ENCODE assay signal across 8 cellular contexts in the genomic region with DNA sequence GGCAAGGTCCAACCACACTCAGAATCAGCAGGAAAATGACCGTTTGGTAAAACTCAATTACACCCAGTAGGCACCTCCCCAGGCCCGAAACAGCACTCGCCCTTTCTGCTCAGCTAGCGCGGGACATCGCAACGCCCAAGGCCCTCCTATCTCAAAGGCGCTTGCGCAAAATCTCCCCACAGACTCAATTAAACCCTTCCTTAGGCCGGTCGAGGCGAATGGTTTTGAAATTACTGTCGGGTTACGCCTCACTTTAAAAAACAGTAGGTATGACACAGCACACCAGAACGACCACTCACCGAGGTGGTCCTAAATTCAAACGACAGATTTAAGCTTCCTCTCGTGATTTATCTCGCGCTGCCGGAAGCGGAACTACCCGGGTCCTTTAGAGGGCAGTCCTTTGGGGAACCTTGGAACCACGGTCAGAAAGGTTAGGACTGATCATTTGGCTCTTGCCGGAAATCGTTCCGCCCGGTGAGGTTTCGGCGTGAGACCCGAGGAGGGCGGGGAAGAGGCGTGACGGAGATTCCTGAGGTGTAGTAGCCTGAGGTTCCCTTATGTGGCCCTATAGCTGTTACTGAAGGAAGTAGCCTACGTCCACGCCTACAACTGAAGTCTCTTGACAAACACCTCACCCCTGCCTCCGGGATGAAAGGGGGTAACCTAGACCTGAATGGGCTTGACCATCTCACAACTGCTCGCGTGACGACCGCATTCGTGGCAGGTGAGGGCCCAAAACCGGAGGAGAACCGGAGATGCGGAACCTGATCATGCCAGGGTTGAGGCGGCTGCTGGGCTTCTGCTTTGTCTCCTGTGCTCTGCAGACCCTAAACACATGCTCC. TPM values are rescaled to one million over a fixed set of nuclear protein-coding genes. Genes with fewer than 3 reads are reported as not detected.
DNase-seq lines count a peak whose midpoint lies in the region; TF ChIP-seq lines count a peak whose summit lies in the region.

A gene with protein sequence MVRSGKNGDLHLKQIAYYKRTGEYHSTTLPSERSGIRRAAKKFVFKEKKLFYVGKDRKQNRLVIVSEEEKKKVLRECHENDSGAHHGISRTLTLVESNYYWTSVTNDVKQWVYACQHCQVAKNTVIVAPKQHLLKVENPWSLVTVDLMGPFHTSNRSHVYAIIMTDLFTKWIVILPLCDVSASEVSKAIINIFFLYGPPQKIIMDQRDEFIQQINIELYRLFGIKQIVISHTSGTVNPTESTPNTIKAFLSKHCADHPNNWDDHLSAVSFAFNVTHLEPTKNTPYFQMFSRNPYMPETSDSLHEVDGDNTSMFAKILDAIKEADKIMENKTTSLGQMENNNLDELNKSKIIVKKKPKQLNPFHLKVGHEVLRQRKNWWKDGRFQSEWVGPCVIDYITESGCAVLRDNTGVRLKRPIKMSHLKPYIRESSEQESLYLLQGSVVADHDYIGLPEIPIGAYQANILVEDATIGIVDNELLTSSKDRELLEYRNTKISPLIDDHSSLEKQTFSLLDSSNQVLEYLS (minus strand): TSS at position 374 of the 842 bp plus-strand sequence. CDS start 11,431 bp downstream, outside the sequence.
A gene (plus strand): TSS at position 537 of the 842 bp plus-strand sequence. CDS start 9,289 bp downstream, outside the sequence.

- H3K4me1 Mint-ChIP-seq in HFFc6 (ENCODE audit: low read depth) = peaks cover 29% of the 10 kb centered on the region

- H3K27ac ChIP-seq in SK-N-MC = peak within 1 kb of the TSS; percentile 97
- H3K27ac ChIP-seq in suprapubic skin = peak within 1 kb of the TSS; percentile 95

- TF ChIP-seq POLR2A in NB4 (IDR thresholded peaks at IDR 0.05; ENCODE audit: extremely low read depth, insufficient read length) (peak; percentile 73), suprapubic skin (IDR thresholded peaks at IDR 0.05) (peak in 1 of 2 donors; percentile 24)

- TF ChIP-seq CTCF in HFFc6 (IDR thresholded peaks at IDR 0.05) = no peak
- TF ChIP-seq CTCF in NB4 (IDR thresholded peaks at IDR 0.05; ENCODE audit: low read depth, low read length) = no peak
- no peak for TF ChIP-seq CTCF in suprapubic skin (IDR thresholded peaks at IDR 0.05)

- H3K4me3 ChIP-seq in NB4 (ENCODE audit: low read depth, low read length) (peak within 1 kb of the TSS; percentile 99), SK-N-MC (peak within 1 kb of the TSS; percentile 95), suprapubic skin (peak within 1 kb of the TSS; percentile 73)

- no peaks in the 10 kb centered on the region for H3K9me3 Mint-ChIP-seq in HFFc6

- H3K4me1 ChIP-seq in suprapubic skin = peaks cover 38% of the 10 kb centered on the region

- peaks cover 8% of the 10 kb centered on the region for H3K36me3 Mint-ChIP-seq in HFFc6 (ENCODE audit: low read depth)

- no peaks in the 10 kb centered on the region for H3K27me3 ChIP-seq in suprapubic skin

- peak within 1 kb of the TSS; percentile 95 for H3K4me3 Mint-ChIP-seq in HFFc6

- H3K36me3 ChIP-seq in SK-N-MC (ENCODE audit: insufficient read depth, low read length) (no peaks in the 10 kb centered on the region), suprapubic skin (no peaks in the 10 kb centered on the region)

- peaks cover 2% of the 10 kb centered on the region; the same call in 1 of the 2 replicates for H3K27me3 Mint-ChIP-seq in HFFc6 (ENCODE audit: insufficient read depth)

- TF ChIP-seq EP300 in suprapubic skin (IDR thresholded peaks at IDR 0.05) = no peak

- H3K9me3 ChIP-seq in SK-N-MC (ENCODE audit: low read depth, low read length) = no peaks in the 10 kb centered on the region
- H3K9me3 ChIP-seq in suprapubic skin = no peaks in the 10 kb centered on the region

- H3K9ac ChIP-seq in SK-N-MC (ENCODE audit: insufficient read length) = peak within 1 kb of the TSS; percentile 94

- 0% methylated on average over 43 of the region's 46 CpGs for WGBS in suprapubic skin

- H3K27ac Mint-ChIP-seq in HFFc6 = peak within 1 kb of the TSS; percentile 99

- DNase-seq in GM04504 (ENCODE audit: low read depth) (peak; percentile 97), HFFc6 (peak; percentile 99), NB4 (ENCODE audit: low read depth) (peak; percentile 98), SK-N-MC (ENCODE audit: low read depth, low spot score) (peak; percentile 97), germinal center (ENCODE audit: low spot score) (peak; percentile 87), non-pigmented ciliary epithelial cell (ENCODE audit: low read depth) (peak; percentile 97), suprapubic skin (ENCODE audit: low spot score in 2 of 2) (peak; percentile 95 to 97)
- peak; percentile 95 for DNase-seq in activated naive CD4-positive, alpha-beta T cell treated with anti-CD3 and anti-CD28 coated beads, Interleukin-2, amount 50 U/mL, for 16 hours

RNA-seq across cellular contexts. Expression of the first gene that starts in this region (rescaled TPM):
- 1 to 10 TPM; 5.6 to 8.0 (median 6.1) TPM for total RNA-seq in HFFc6 (2021; fragmentation: NEBNext Ultra II Directional; extraction: Animal tissue kit (Norgen Biotek cat#: 25700))
- 1 to 10 TPM; 2.2 to 9.9 (median 5.2) TPM for total RNA-seq in suprapubic skin

RNA-seq across cellular contexts. Expression of the second gene that starts in this region (rescaled TPM):
- total RNA-seq in HFFc6 (2021; fragmentation: NEBNext Ultra II Directional; extraction: Animal tissue kit (Norgen Biotek cat#: 25700)) = 10 to 100 TPM; 54.9 to 75.2 (median 61.2) TPM
- 10 to 100 TPM; 21.0 to 57.0 (median 27.0) TPM for total RNA-seq in suprapubic skin

Comparison
In these comparisons a context has a peak if more than half of its experiments do, and no peak if none do; other contexts are left out.
1. Peak in every context shown above with its lines: DNase-seq, H3K4me3 ChIP-seq and H3K27ac ChIP-seq.